25 cellular contexts compared by ENCODE assay signal in genomic region chr4:94426783-94427182, GRCh38. TPM values are rescaled to one million over a fixed set of nuclear protein-coding genes. Genes with fewer than 3 reads are reported as not detected.
DNase-seq lines count a peak whose midpoint lies in the region; ATAC-seq, FAIRE-seq and TF ChIP-seq lines count a peak whose summit lies in the region.
"Had no signal": no experiment of that assay in that cellular context is flagged by ENCODE, and none has a peak within 500 bp of the region (broad histone marks: within the 10 kb centered on the region; RNA-seq: fewer than 3 reads in every experiment).

No MANE protein-coding gene starts in this region.

- H3K27me3 Mint-ChIP-seq in WTC11 (ENCODE audit: low read depth), result no peaks in the 10 kb centered on the region

- DNase-seq in HCT116 (ENCODE audit: low read depth, low spot score), result no peak
- peak; percentile 13 for DNase-seq in OCI-M1 (lab: John Stamatoyannopoulos, UW)
- no peak for DNase-seq in WTC11 (ENCODE audit: low spot score)
- peak; percentile 42 for DNase-seq in endothelial cell of umbilical vein (ENCODE audit: low read depth, low spot score)
- no peak for DNase-seq in activated T-cell treated with anti-CD3 and anti-CD28 coated beads, Interleukin-2, amount 50 U/mL, for 1 hour
- no peak for DNase-seq in GOT3 (lab: John Stamatoyannopoulos, UW)
- DNase-seq in stimulated activated naive CD8-positive, alpha-beta T cell treated with anti-CD3 and anti-CD28 coated beads, Interleukin-15, Interleukin-2, amounts not matched to agents 100 U/mL and 50 U/mL, for 24 hours, result no peak
- DNase-seq: CD4-positive, CD25-positive, alpha-beta regulatory T cell; DMS153; DND-41; KG1; MM.1S; NCI-H1417 treated with DMSO at 0.1 percent for 48 hours; NCI-H187; NCI-H2081 treated with DMSO at 0.1 percent for 48 hours; NCI-H446; NCI-H524 treated with DMSO at 0.1 percent for 48 hours; NCI-H774; PC-9 had no signal

- no peak overlapping the region for H3K27ac Mint-ChIP-seq in WTC11
- H3K27ac Mint-ChIP-seq: CD4-positive, CD25-positive, alpha-beta regulatory T cell had no signal

- TF ChIP-seq RAD21 in HCT116 (IDR thresholded peaks at IDR 0.05; ENCODE audit: low read depth), result no peak

- no peaks in the 10 kb centered on the region for H3K4me1 ChIP-seq in HCT116 (ENCODE audit: control insufficient read depth in 1 of 2, insufficient read depth in 2 of 2, low read length in 2 of 2)
- no peaks in the 10 kb centered on the region for H3K4me1 ChIP-seq in endothelial cell of umbilical vein (ENCODE audit: control insufficient read depth, extremely low read depth, insufficient read depth, low read length)
- H3K4me1 ChIP-seq: BLaER1, SJSA1 had no signal

- H2AFZ ChIP-seq in HCT116 (ENCODE audit: low read depth, low read length, poor library complexity, severe bottlenecking) (no peak overlapping the region), endothelial cell of umbilical vein (ENCODE audit: low read depth, low read length) (no peak overlapping the region)
- H2AFZ ChIP-seq: PC-9 had no signal

- FAIRE-seq in endothelial cell of umbilical vein (lab: Jason Lieb, UNC), result no peak
- FAIRE-seq: A204.1, GM18507, H54 had no signal

- H3K9me2 ChIP-seq in HCT116 (ENCODE audit: insufficient read depth), result no peaks in the 10 kb centered on the region

- TF ChIP-seq POLR2A in HCT116 (IDR thresholded peaks at IDR 0.05; ENCODE audit: borderline replicate concordance, extremely low read depth, insufficient read depth, insufficient read length), result no peak
- TF ChIP-seq POLR2A in endothelial cell of umbilical vein (IDR thresholded peaks at IDR 0.05; ENCODE audit: low read depth, low read length), result no peak

- H3K9ac ChIP-seq in HCT116 (ENCODE audit: low read length) (no peak overlapping the region), endothelial cell of umbilical vein (replicated peaks; ENCODE audit: extremely low read depth, insufficient read depth, low read length) (no peak overlapping the region)
- H3K9ac ChIP-seq: BLaER1 had no signal

- no peaks in the 10 kb centered on the region for H3K36me3 ChIP-seq in HCT116 (ENCODE audit: control insufficient read depth in 1 of 2, insufficient read depth in 2 of 2, low read length in 2 of 2)
- no peaks in the 10 kb centered on the region for H3K36me3 ChIP-seq in endothelial cell of umbilical vein (ENCODE audit: control insufficient read depth in 2 of 2, extremely low read depth in 1 of 2, insufficient read depth in 2 of 2, low read length in 2 of 2)
- H3K36me3 ChIP-seq: BLaER1, SJSA1 had no signal

- peaks cover 18% of the 10 kb centered on the region for H3K36me3 Mint-ChIP-seq in WTC11
- H3K36me3 Mint-ChIP-seq: CD4-positive, CD25-positive, alpha-beta regulatory T cell had no signal

- H3K9me3 ChIP-seq in HCT116 (ENCODE audit: control insufficient read depth in 1 of 2, insufficient read depth in 1 of 2, low read depth in 1 of 2, low read length in 2 of 2) (peaks cover 17 to 19% of the 10 kb centered on the region in 2 experiments; a peak in 2 of 4 replicates), endothelial cell of umbilical vein (replicated peaks; ENCODE audit: control insufficient read depth, insufficient read depth, low read length) (peaks cover 2% of the 10 kb centered on the region)

- BruUV-seq in HCT116 (replicated peaks; lab: Mats Ljungman, UMichigan), result no TSS peak
- no TSS peak for BruUV-seq in endothelial cell of umbilical vein (replicated peaks; lab: Mats Ljungman, UMichigan)

- H3K27me3 ChIP-seq in HCT116 (ENCODE audit: insufficient read depth, low read length) (no peaks in the 10 kb centered on the region), endothelial cell of umbilical vein (ENCODE audit: control insufficient read depth in 2 of 2, insufficient read depth in 2 of 2, low read length in 2 of 2) (no peaks in the 10 kb centered on the region)
- H3K27me3 ChIP-seq: BLaER1 had no signal

- no peak for ATAC-seq in HCT116
- no peak for ATAC-seq in WTC11
- ATAC-seq in stimulated activated naive CD8-positive, alpha-beta T cell treated with anti-CD3 and anti-CD28 coated beads, Interleukin-15, Interleukin-2, amounts not matched to agents 100 U/mL and 50 U/mL, for 24 hours, result no peak
- ATAC-seq: Right ventricle myocardium inferior had no signal

- peaks cover 47% of the 10 kb centered on the region for H3K9me3 Mint-ChIP-seq in WTC11

- no peaks in the 10 kb centered on the region for H3K4me1 Mint-ChIP-seq in WTC11
- H3K4me1 Mint-ChIP-seq: CD4-positive, CD25-positive, alpha-beta regulatory T cell had no signal

- CTCF ChIA-PET in HCT116 (lab: Charles Lee), result no interaction called here
- CTCF ChIA-PET in WTC11 (lab: Charles Lee), result no interaction called here
- CTCF ChIA-PET in endothelial cell of umbilical vein (lab: Charles Lee), result no interaction called here

- RAD21 ChIA-PET in HCT116 (lab: Charles Lee; ENCODE audit: low non-redundant PET in 1 of 2, low total read pairs in 2 of 2, uncharacterized antibody in 2 of 2, unreplicated experiment in 2 of 2), result no interaction called here

- H3K4me3 ChIP-seq in HCT116 (replicated peaks in 1 of 2; ENCODE audit: low read depth in 1 of 2, low read length in 2 of 2), result no peak overlapping the region
- no peak overlapping the region for H3K4me3 ChIP-seq in endothelial cell of umbilical vein (replicated peaks in 1 of 3; ENCODE audit: insufficient read depth in 1 of 3, low read depth in 1 of 3, low read length in 3 of 3)
- H3K4me3 ChIP-seq: BLaER1, PC-9, SJSA1 had no signal

- H3K4me3 Mint-ChIP-seq in WTC11, result no peak overlapping the region
- H3K4me3 Mint-ChIP-seq: CD4-positive, CD25-positive, alpha-beta regulatory T cell had no signal

- POLR2A ChIA-PET in HCT116 (lab: Charles Lee) (no interaction called here), WTC11 (lab: Charles Lee) (no interaction called here), endothelial cell of umbilical vein (lab: Charles Lee) (no interaction called here)

- H3K27ac ChIP-seq in HCT116 (ENCODE audit: low read depth, low read length) (no peak overlapping the region), endothelial cell of umbilical vein (ENCODE audit: insufficient read depth, low read depth, low read length) (no peak overlapping the region)
- H3K27ac ChIP-seq: BLaER1, PC-9, SJSA1 had no signal

- H4K20me1 ChIP-seq in HCT116 (ENCODE audit: insufficient read depth), result no peaks in the 10 kb centered on the region
- no peaks in the 10 kb centered on the region for H4K20me1 ChIP-seq in endothelial cell of umbilical vein (replicated peaks; ENCODE audit: control insufficient read depth, extremely low read depth, insufficient read depth, low read length)
- H4K20me1 ChIP-seq: BLaER1 had no signal

- intact Hi-C loops in HCT116 (cut with micrococcal nuclease) (no loop called here), endothelial cell of umbilical vein (cut with micrococcal nuclease) (no loop called here)

- H3K9me1 ChIP-seq in endothelial cell of umbilical vein (replicated peaks; ENCODE audit: control insufficient read depth, extremely low read depth, insufficient read depth, low read length), result no peaks in the 10 kb centered on the region

- H3K79me2 ChIP-seq in HCT116 (ENCODE audit: insufficient read depth, low read length) (no peaks in the 10 kb centered on the region), endothelial cell of umbilical vein (ENCODE audit: control insufficient read depth, insufficient read depth, low read length) (no peaks in the 10 kb centered on the region)

- TF ChIP-seq CTCF in HCT116 (IDR thresholded peaks at IDR 0.05 in 2 of 3, conservative IDR thresholded peaks at IDR 0.05 in 1 of 3; ENCODE audit: borderline replicate concordance in 1 of 3, insufficient read depth in 1 of 3, low read depth in 2 of 3, low read length in 2 of 3) (no peak), WTC11 (IDR thresholded peaks at IDR 0.05) (no peak), endothelial cell of umbilical vein (IDR thresholded peaks at IDR 0.05; ENCODE audit: extremely low read depth in 1 of 2, insufficient read depth in 1 of 2, low read depth in 1 of 2, low read length in 2 of 2) (no peak)

- no peak overlapping the region for H3K4me2 ChIP-seq in HCT116 (ENCODE audit: low read length)
- H3K4me2 ChIP-seq in endothelial cell of umbilical vein (ENCODE audit: insufficient read depth, low read length), result no peak overlapping the region
- H3K4me2 ChIP-seq: BLaER1, PC-9 had no signal

- dilution Hi-C loops in endothelial cell of umbilical vein (cut with MboI; ENCODE audit: extremely low pct_ligation_motif_present, low sequenced_read_pairs), result no loop called here

TF ChIP-seq in WTC11, 78 proteins besides CTCF, POLR2A, EP300 and RAD21 (continues in another document):
- TF ChIP-seq ESRRA (CRISPR knock-in tag; IDR thresholded peaks at IDR 0.05; ENCODE audit: borderline replicate concordance), result no peak
- peak; percentile 97 for TF ChIP-seq ZNF317 (CRISPR knock-in tag; IDR thresholded peaks at IDR 0.05; ENCODE audit: borderline replicate concordance, low read depth)
- TF ChIP-seq ZNF263 (CRISPR knock-in tag; IDR thresholded peaks at IDR 0.05; ENCODE audit: low read depth), result no peak

TF ChIP-seq in endothelial cell of umbilical vein, 7 proteins besides CTCF, POLR2A, EP300 and RAD21:
- TF ChIP-seq JUN (IDR thresholded peaks at IDR 0.05; ENCODE audit: borderline replicate concordance, insufficient read depth, insufficient read length, low read depth) (no peak), GATA2 (IDR thresholded peaks at IDR 0.05; ENCODE audit: insufficient read depth, insufficient read length, low read depth, low read length) (no peak), EZH2 (IDR thresholded peaks at IDR 0.05; ENCODE audit: borderline replicate concordance, low read depth, low read length, severe bottlenecking) (no peak), FOS (IDR thresholded peaks at IDR 0.05; ENCODE audit: borderline replicate concordance, insufficient read depth, low read length) (no peak), MAX (IDR thresholded peaks at IDR 0.05; ENCODE audit: insufficient read depth, insufficient read length) (no peak), POLR2AphosphoS5 (IDR thresholded peaks at IDR 0.05; ENCODE audit: insufficient read depth, low read depth, low read length) (no peak), MYC (IDR thresholded peaks at IDR 0.05; ENCODE audit: low read depth, low read length) (no peak)

RNA-seq across cellular contexts. Expression of gene PDLIM5, which starts 25.0 kb away (rescaled TPM):
- 130 TPM for total RNA-seq in HCT116 (2021; ENCODE audit: unreplicated experiment)
- polyA plus RNA-seq in HCT116 (2012), result 43.9 and 49.0 TPM in 2 replicates
- total RNA-seq in WTC11 (2021), result 46.3 to 52.0 TPM (median 51.5 TPM) in 3 replicates
- 310 and 323 TPM in 2 replicates for total RNA-seq in endothelial cell of umbilical vein
- polyA plus RNA-seq in endothelial cell of umbilical vein, result 243 and 281 TPM in 2 replicates
- 235 and 259 TPM in 2 replicates for polyA plus RNA-seq in endothelial cell of umbilical vein (2011; cell fraction: cytosol; rRNA removed)
- 341 and 344 TPM in 2 replicates for polyA plus RNA-seq in endothelial cell of umbilical vein (2011; cell fraction: nucleus; rRNA removed)
- 152 and 183 TPM in 2 replicates for polyA plus RNA-seq in endothelial cell of umbilical vein (2012)
- polyA minus RNA-seq in endothelial cell of umbilical vein, result 950 and 1,000 TPM in 2 replicates
- 25.4 TPM for polyA minus RNA-seq in endothelial cell of umbilical vein (2011; cell fraction: cytosol; rRNA and poly(A)+ RNA removed)
- 1,523 and 1,740 TPM in 2 replicates for polyA minus RNA-seq in endothelial cell of umbilical vein (2011; cell fraction: nucleus; rRNA and poly(A)+ RNA removed)

Comparison
In these comparisons a context has a peak if more than half of its experiments do, and no peak if none do; other contexts are left out.
1. DNase-seq: peak in OCI-M1 (single experiment) and endothelial cell of umbilical vein (single experiment); none in HCT116 (single experiment), WTC11 (single experiment), activated T-cell treated with anti-CD3 and anti-CD28 coated beads, Interleukin-2, amount 50 U/mL, for 1 hour (single experiment), GOT3 (single experiment) and stimulated activated naive CD8-positive, alpha-beta T cell treated with anti-CD3 and anti-CD28 coated beads, Interleukin-15, Interleukin-2, amounts not matched to agents 100 U/mL and 50 U/mL, for 24 hours (single experiment).